8 cellular contexts compared by ENCODE assay signal in the genomic region with DNA sequence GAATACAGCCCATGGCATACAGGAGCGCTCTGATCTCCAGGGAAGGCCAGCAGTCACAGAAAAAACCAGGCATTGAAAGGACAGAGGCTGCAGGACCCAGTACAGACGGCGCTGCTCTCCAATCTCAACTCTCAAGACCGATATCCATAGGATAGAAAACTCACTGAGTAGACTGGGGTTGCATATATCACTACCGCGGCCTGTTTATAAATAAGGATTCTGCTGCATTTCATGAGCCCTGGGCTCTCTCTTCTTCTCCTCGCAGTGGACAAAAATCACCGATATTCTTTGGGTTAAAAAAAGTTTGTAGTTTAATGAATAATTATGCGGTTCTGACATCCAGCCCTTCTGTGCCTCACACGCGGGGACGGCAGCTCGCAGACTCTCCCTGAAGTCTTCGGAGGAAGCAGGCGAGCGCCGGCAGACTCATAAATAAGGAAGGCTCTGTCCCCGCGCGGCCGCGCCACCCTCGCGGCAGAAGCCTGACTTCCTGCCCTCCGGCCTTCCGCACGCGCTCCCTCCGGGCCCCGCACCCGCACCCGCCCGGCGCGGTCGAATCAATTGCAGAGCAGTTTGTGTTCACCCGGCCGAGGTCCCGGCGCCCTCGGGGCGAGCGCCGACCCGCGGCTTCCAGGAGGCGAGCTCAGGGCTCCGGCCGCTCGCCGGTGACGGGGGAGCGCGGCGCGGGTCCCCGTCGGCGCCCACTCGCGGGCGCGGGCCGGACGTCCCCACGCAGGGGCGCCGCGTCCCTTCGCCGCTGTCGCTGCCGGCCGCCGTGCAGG. TPM values are rescaled to one million over a fixed set of nuclear protein-coding genes. Genes with fewer than 3 reads are reported as not detected.
DNase-seq lines count a peak whose midpoint lies in the region; ATAC-seq and TF ChIP-seq lines count a peak whose summit lies in the region.

Gene FAM78A (minus strand): TSS at position 404 of the 782 bp plus-strand sequence. CDS start 331 bp downstream, at position 73.

- DNase-seq in Peyer's patch (peak; percentile 58 to 83 (median 75)), brain microvascular endothelial cell (no peak), NCI-H1694 (lab: John Stamatoyannopoulos, UW) (no peak), NCI-H1105 treated with DMSO at 0.1 percent for 48 hours (lab: John Stamatoyannopoulos, UW) (no peak)
- DNase-seq in stimulated activated naive CD8-positive, alpha-beta T cell treated with anti-CD3 and anti-CD28 coated beads, Interleukin-15, amount 100 ng/mL, for 72 hours: peak; percentile 51 to 60

- peak within 1 kb of the TSS; percentile 98 for H3K27ac Mint-ChIP-seq in stimulated activated naive CD8-positive, alpha-beta T cell treated with anti-CD3 and anti-CD28 coated beads, Interleukin-15, amount 100 ng/mL, for 72 hours

- peak within 1 kb of the TSS; percentile 91 to 92 for H3K4me3 Mint-ChIP-seq in stimulated activated naive CD8-positive, alpha-beta T cell treated with anti-CD3 and anti-CD28 coated beads, Interleukin-15, amount 100 ng/mL, for 72 hours

- H3K4me3 ChIP-seq in Peyer's patch: peak within 1 kb of the TSS; percentile 74 to 87 (median 80)
- H3K4me3 ChIP-seq in brain microvascular endothelial cell (ENCODE audit: low read depth, low read length): peak within 1 kb of the TSS; percentile 30

- peaks cover 7% of the 10 kb centered on the region for H3K27me3 Mint-ChIP-seq in stimulated activated naive CD8-positive, alpha-beta T cell treated with anti-CD3 and anti-CD28 coated beads, Interleukin-15, amount 100 ng/mL, for 72 hours

- ATAC-seq in GM21737 (IDR thresholded peaks at IDR 0.05; ENCODE audit: unreplicated experiment) (peak; percentile 9), GM21576 (IDR thresholded peaks at IDR 0.05; ENCODE audit: unreplicated experiment) (no peak)
- peak; percentile 16 for ATAC-seq in stimulated activated naive CD8-positive, alpha-beta T cell treated with anti-CD3 and anti-CD28 coated beads, Interleukin-15, amount 100 ng/mL, for 72 hours

- H3K4me1 ChIP-seq in Peyer's patch: peaks cover 0 to 22% (median 9%) of the 10 kb centered on the region in 4 donors

- no peak for TF ChIP-seq POLR2A in Peyer's patch (IDR thresholded peaks at IDR 0.05)

- TF ChIP-seq CTCF in Peyer's patch (IDR thresholded peaks at IDR 0.05) (no peak), brain microvascular endothelial cell (IDR thresholded peaks at IDR 0.05; ENCODE audit: low read depth, low read length, missing control alignments) (no peak)

- in situ Hi-C loops in brain microvascular endothelial cell (cut with HindIII; ENCODE audit: low pct_ligation_motif_present, low sequenced_read_pairs): no loop called here

- peaks cover 34% of the 10 kb centered on the region for H3K4me1 Mint-ChIP-seq in stimulated activated naive CD8-positive, alpha-beta T cell treated with anti-CD3 and anti-CD28 coated beads, Interleukin-15, amount 100 ng/mL, for 72 hours

- H3K27me3 ChIP-seq in Peyer's patch: peaks cover 0 to 3% of the 10 kb centered on the region in 2 donors
- H3K27me3 ChIP-seq in brain microvascular endothelial cell (replicated peaks): peaks cover 23% of the 10 kb centered on the region
- H3K27me3 ChIP-seq in layer of hippocampus (ENCODE audit: control insufficient read depth, insufficient read depth, low read length): no peaks in the 10 kb centered on the region

- peak within 1 kb of the TSS; percentile 69 to 92 (median 82) for H3K27ac ChIP-seq in Peyer's patch
- H3K27ac ChIP-seq in brain microvascular endothelial cell: peak within 1 kb of the TSS; percentile 19
- H3K27ac ChIP-seq in layer of hippocampus (ENCODE audit: low read depth, low read length): peak within 1 kb of the TSS; percentile 57

- no peaks in the 10 kb centered on the region for H3K9me3 ChIP-seq in Peyer's patch

- H3K9me3 Mint-ChIP-seq in stimulated activated naive CD8-positive, alpha-beta T cell treated with anti-CD3 and anti-CD28 coated beads, Interleukin-15, amount 100 ng/mL, for 72 hours: no peaks in the 10 kb centered on the region

- H3K36me3 ChIP-seq in Peyer's patch (no peaks in the 10 kb centered on the region), brain microvascular endothelial cell (replicated peaks) (no peaks in the 10 kb centered on the region)

RNA-seq across cellular contexts. Expression of gene FAM78A, which starts in this region (rescaled TPM):
- total RNA-seq in Peyer's patch: 1 to 10 TPM in 3 of 4 donors, under 1 TPM in 1; 0.95 to 8.3 (median 3.3) TPM

Comparison
In these comparisons a context has a peak if more than half of its experiments do, and no peak if none do; other contexts are left out.
1. DNase-seq: peak in Peyer's patch (3 of 3) and stimulated activated naive CD8-positive, alpha-beta T cell treated with anti-CD3 and anti-CD28 coated beads, Interleukin-15, amount 100 ng/mL, for 72 hours (2 of 2); none in brain microvascular endothelial cell (single experiment), NCI-H1694 (single experiment) and NCI-H1105 treated with DMSO at 0.1 percent for 48 hours (single experiment).
2. H3K27ac ChIP-seq: peak in every context shown above with its lines; median percentile 82 in Peyer's patch; 57 in layer of hippocampus; 19 in brain microvascular endothelial cell.